1 cellular context compared by ENCODE assay signal in the genomic region with DNA sequence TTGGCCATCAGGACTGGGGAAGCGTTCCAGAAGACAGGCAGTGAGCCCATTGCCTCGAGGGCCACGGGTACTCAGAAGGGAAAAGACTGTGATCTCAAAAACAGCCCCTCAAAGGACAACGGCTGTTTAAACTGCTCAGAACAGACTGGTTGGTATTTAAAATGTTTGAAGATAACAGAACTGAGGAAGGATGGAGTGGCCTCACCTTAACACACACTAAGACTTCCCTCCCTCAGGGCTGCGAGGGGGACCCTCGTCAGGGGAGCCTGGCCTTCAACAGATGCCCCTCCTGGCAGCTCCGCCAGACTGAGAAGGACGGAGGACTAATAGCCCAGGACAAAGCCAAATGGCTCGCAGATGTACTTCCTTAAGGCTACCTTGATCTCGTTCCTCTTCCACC.
TF ChIP-seq lines count a peak whose summit lies in the region.

No MANE protein-coding gene starts in this region.

TF ChIP-seq in HepG2, 621 proteins besides CTCF, POLR2A, EP300 and RAD21:
- TF ChIP-seq, protein P1, sequence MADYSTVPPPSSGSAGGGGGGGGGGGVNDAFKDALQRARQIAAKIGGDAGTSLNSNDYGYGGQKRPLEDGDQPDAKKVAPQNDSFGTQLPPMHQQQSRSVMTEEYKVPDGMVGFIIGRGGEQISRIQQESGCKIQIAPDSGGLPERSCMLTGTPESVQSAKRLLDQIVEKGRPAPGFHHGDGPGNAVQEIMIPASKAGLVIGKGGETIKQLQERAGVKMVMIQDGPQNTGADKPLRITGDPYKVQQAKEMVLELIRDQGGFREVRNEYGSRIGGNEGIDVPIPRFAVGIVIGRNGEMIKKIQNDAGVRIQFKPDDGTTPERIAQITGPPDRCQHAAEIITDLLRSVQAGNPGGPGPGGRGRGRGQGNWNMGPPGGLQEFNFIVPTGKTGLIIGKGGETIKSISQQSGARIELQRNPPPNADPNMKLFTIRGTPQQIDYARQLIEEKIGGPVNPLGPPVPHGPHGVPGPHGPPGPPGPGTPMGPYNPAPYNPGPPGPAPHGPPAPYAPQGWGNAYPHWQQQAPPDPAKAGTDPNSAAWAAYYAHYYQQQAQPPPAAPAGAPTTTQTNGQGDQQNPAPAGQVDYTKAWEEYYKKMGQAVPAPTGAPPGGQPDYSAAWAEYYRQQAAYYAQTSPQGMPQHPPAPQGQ (CRISPR knock-in tag; IDR thresholded peaks at IDR 0.05; ENCODE audit: borderline replicate concordance): no peak
- TF ChIP-seq ZNF382 (CRISPR knock-in tag; IDR thresholded peaks at IDR 0.05; ENCODE audit: borderline replicate concordance) (no peak), ZNF329 (CRISPR knock-in tag; IDR thresholded peaks at IDR 0.05; ENCODE audit: low read depth) (no peak), SP5 (CRISPR knock-in tag; IDR thresholded peaks at IDR 0.05; ENCODE audit: borderline replicate concordance, low read depth) (no peak), NFE2L1 (CRISPR knock-in tag; IDR thresholded peaks at IDR 0.05; ENCODE audit: borderline replicate concordance) (no peak), ZNF558 (CRISPR knock-in tag; IDR thresholded peaks at IDR 0.05; ENCODE audit: borderline replicate concordance) (no peak), SMARCE1 (IDR thresholded peaks at IDR 0.05; ENCODE audit: borderline replicate concordance) (no peak), STAG1 (CRISPR knock-in tag; IDR thresholded peaks at IDR 0.05) (no peak)
- TF ChIP-seq, protein P2, sequence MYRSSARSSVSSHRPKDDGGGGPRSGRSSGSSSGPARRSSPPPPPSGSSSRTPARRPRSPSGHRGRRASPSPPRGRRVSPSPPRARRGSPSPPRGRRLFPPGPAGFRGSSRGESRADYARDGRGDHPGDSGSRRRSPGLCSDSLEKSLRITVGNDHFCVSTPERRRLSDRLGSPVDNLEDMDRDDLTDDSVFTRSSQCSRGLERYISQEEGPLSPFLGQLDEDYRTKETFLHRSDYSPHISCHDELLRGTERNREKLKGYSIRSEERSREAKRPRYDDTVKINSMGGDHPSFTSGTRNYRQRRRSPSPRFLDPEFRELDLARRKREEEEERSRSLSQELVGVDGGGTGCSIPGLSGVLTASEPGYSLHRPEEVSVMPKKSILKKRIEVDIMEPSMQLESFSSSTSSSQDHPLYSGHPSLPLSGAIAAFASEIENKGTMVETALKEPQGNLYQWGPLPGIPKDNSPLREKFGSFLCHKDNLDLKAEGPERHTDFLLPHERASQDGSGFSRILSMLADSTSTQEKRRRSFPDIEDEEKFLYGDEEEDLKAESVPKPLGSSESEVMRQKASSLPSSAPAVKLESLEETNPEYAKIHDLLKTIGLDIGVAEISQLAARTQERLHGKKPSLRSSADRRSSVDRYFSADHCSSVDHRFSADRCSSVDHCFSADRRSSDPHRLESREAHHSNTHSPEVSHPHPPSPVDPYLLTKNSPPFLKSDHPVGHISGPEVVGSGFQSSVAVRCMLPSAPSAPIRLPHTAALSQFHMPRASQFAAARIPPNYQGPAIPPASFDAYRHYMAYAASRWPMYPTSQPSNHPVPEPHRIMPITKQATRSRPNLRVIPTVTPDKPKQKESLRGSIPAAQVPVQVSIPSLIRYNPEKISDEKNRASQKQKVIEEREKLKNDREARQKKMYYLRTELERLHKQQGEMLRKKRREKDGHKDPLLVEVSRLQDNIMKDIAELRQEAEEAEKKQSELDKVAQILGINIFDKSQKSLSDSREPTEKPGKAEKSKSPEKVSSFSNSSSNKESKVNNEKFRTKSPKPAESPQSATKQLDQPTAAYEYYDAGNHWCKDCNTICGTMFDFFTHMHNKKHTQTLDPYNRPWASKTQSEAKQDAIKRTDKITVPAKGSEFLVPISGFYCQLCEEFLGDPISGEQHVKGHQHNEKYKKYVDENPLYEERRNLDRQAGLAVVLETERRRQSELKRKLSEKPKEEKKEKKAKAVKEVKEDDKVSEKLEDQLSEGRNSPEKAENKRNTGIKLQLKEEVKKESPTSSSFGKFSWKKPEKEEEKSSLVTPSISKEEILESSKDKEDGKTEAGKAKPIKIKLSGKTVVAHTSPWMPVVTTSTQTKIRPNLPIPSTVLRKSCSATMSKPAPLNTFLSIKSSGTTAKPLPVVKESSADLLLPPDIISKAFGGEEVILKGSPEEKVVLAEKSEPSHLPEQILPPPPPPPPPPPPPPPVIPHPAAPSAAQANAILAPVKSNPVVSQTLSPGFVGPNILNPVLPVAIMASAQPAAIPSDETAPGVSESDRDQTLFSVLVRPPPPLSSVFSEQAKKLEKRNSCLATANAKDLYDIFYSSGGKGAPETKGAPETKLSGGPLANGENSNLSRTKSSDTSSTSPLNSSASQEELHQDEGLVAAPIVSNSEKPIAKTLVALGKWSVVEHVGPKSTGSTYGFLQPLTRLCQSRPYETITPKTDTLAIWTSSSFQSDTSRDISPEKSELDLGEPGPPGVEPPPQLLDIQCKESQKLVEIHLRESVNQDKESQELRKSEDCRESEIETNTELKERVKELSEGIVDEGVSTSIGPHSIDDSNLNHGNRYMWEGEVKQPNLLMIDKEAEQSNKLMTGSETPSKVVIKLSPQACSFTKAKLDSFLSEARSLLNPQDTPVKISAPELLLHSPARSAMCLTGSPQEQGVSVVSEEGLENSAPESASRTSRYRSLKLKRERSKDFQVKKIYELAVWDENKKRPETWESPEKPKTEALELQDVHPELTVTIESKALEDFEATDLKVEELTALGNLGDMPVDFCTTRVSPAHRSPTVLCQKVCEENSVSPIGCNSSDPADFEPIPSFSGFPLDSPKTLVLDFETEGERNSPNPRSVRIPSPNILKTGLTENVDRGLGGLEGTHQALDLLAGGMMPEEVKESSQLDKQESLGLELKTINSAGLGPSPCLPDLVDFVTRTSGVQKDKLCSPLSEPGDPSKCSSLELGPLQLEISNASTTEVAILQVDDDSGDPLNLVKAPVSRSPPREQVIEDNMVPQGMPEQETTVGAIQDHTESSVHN (CRISPR knock-in tag; IDR thresholded peaks at IDR 0.05): no peak
- TF ChIP-seq, protein P3, sequence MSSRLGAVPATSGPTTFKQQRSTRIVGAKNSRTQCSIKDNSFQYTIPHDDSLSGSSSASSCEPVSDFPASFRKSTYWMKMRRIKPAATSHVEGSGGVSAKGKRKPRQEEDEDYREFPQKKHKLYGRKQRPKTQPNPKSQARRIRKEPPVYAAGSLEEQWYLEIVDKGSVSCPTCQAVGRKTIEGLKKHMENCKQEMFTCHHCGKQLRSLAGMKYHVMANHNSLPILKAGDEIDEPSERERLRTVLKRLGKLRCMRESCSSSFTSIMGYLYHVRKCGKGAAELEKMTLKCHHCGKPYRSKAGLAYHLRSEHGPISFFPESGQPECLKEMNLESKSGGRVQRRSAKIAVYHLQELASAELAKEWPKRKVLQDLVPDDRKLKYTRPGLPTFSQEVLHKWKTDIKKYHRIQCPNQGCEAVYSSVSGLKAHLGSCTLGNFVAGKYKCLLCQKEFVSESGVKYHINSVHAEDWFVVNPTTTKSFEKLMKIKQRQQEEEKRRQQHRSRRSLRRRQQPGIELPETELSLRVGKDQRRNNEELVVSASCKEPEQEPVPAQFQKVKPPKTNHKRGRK (CRISPR knock-in tag; IDR thresholded peaks at IDR 0.05): no peak
- TF ChIP-seq, protein P4, sequence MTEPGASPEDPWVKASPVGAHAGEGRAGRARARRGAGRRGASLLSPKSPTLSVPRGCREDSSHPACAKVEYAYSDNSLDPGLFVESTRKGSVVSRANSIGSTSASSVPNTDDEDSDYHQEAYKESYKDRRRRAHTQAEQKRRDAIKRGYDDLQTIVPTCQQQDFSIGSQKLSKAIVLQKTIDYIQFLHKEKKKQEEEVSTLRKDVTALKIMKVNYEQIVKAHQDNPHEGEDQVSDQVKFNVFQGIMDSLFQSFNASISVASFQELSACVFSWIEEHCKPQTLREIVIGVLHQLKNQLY (CRISPR knock-in tag; IDR thresholded peaks at IDR 0.05): no peak
- TF ChIP-seq, protein P5, sequence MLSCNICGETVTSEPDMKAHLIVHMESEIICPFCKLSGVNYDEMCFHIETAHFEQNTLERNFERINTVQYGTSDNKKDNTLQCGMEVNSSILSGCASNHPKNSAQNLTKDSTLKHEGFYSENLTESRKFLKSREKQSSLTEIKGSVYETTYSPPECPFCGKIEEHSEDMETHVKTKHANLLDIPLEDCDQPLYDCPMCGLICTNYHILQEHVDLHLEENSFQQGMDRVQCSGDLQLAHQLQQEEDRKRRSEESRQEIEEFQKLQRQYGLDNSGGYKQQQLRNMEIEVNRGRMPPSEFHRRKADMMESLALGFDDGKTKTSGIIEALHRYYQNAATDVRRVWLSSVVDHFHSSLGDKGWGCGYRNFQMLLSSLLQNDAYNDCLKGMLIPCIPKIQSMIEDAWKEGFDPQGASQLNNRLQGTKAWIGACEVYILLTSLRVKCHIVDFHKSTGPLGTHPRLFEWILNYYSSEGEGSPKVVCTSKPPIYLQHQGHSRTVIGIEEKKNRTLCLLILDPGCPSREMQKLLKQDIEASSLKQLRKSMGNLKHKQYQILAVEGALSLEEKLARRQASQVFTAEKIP (CRISPR knock-in tag; IDR thresholded peaks at IDR 0.05; ENCODE audit: borderline replicate concordance): no peak
- TF ChIP-seq, protein P6, sequence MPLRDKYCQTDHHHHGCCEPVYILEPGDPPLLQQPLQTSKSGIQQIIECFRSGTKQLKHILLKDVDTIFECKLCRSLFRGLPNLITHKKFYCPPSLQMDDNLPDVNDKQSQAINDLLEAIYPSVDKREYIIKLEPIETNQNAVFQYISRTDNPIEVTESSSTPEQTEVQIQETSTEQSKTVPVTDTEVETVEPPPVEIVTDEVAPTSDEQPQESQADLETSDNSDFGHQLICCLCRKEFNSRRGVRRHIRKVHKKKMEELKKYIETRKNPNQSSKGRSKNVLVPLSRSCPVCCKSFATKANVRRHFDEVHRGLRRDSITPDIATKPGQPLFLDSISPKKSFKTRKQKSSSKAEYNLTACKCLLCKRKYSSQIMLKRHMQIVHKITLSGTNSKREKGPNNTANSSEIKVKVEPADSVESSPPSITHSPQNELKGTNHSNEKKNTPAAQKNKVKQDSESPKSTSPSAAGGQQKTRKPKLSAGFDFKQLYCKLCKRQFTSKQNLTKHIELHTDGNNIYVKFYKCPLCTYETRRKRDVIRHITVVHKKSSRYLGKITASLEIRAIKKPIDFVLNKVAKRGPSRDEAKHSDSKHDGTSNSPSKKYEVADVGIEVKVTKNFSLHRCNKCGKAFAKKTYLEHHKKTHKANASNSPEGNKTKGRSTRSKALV (CRISPR knock-in tag; IDR thresholded peaks at IDR 0.05): no peak
- TF ChIP-seq, protein P7, sequence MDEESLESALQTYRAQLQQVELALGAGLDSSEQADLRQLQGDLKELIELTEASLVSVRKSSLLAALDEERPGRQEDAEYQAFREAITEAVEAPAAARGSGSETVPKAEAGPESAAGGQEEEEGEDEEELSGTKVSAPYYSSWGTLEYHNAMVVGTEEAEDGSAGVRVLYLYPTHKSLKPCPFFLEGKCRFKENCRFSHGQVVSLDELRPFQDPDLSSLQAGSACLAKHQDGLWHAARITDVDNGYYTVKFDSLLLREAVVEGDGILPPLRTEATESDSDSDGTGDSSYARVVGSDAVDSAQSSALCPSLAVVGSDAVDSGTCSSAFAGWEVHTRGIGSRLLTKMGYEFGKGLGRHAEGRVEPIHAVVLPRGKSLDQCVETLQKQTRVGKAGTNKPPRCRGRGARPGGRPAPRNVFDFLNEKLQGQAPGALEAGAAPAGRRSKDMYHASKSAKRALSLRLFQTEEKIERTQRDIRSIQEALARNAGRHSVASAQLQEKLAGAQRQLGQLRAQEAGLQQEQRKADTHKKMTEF (CRISPR knock-in tag; IDR thresholded peaks at IDR 0.05): no peak
